18 cellular contexts compared by ENCODE assay signal in the genomic region with DNA sequence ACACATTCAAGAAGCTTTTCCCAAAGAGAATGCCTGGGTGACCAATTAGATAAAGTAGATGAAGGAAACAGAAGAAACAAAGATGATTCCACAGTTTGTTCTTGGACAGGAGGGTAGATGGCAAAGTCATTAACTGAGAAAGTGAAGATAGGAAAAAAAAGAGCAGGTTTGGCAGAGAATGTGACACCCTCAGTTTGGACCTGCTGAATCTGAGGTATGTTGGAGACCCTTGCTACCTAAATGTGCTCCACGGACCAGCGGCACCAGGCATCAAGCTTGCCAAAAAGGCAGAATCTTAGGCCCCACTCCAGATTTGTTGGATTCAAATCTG. TPM values are rescaled to one million over a fixed set of nuclear protein-coding genes. Genes with fewer than 3 reads are reported as not detected.
DNase-seq lines count a peak whose midpoint lies in the region; ATAC-seq and TF ChIP-seq lines count a peak whose summit lies in the region.
"Had no signal": no experiment of that assay in that cellular context is flagged by ENCODE, and none has a peak within 500 bp of the region (broad histone marks: within the 10 kb centered on the region; RNA-seq: fewer than 3 reads in every experiment).

No MANE protein-coding gene starts in this region.

- no peaks in the 10 kb centered on the region for H3K27me3 ChIP-seq in HCT116 (ENCODE audit: insufficient read depth, low read length)
- no peaks in the 10 kb centered on the region for H3K27me3 ChIP-seq in liver (ENCODE audit: control insufficient read depth in 4 of 4, insufficient read depth in 4 of 4, low read length in 3 of 4)
- H3K27me3 ChIP-seq in smooth muscle cell (ENCODE audit: low read depth): no peaks in the 10 kb centered on the region

- no peaks in the 10 kb centered on the region for H3F3A ChIP-seq in smooth muscle cell (ENCODE audit: low read depth)

- no peaks in the 10 kb centered on the region for H4K20me1 ChIP-seq in HCT116 (ENCODE audit: insufficient read depth)
- no peaks in the 10 kb centered on the region for H4K20me1 ChIP-seq in smooth muscle cell (ENCODE audit: low read depth)

- H3K36me3 ChIP-seq in HCT116 (ENCODE audit: control insufficient read depth in 1 of 2, insufficient read depth in 2 of 2, low read length in 2 of 2) (no peaks in the 10 kb centered on the region), liver (ENCODE audit: control insufficient read depth in 4 of 4, insufficient read depth in 3 of 4, low read depth in 1 of 4, low read length in 3 of 4) (no peaks in the 10 kb centered on the region), smooth muscle cell (ENCODE audit: low read depth) (no peaks in the 10 kb centered on the region)

- POLR2A ChIA-PET in HCT116 (lab: Charles Lee): no interaction called here

- RAD21 ChIA-PET in HCT116 (lab: Charles Lee; ENCODE audit: low non-redundant PET in 1 of 2, low total read pairs in 2 of 2, uncharacterized antibody in 2 of 2, unreplicated experiment in 2 of 2): no interaction called here

- no TSS peak for BruUV-seq in HCT116 (replicated peaks; lab: Mats Ljungman, UMichigan)

- no peak for TF ChIP-seq CTCF in HCT116 (IDR thresholded peaks at IDR 0.05 in 2 of 3, conservative IDR thresholded peaks at IDR 0.05 in 1 of 3; ENCODE audit: borderline replicate concordance in 1 of 3, insufficient read depth in 1 of 3, low read depth in 2 of 3, low read length in 2 of 3)
- TF ChIP-seq CTCF in cardiac fibroblast (IDR thresholded peaks at IDR 0.05; ENCODE audit: low read depth, low read length): no peak
- TF ChIP-seq CTCF in liver (IDR thresholded peaks at IDR 0.05; ENCODE audit: low read depth, low read length, missing input control): no peak
- no peak for TF ChIP-seq CTCF in smooth muscle cell (IDR thresholded peaks at IDR 0.05; ENCODE audit: borderline replicate concordance, insufficient read depth, poor library complexity, severe bottlenecking)
- TF ChIP-seq CTCF in omental fat pad (IDR thresholded peaks at IDR 0.05): no peak

- H3K9me3 ChIP-seq in HCT116 (ENCODE audit: control insufficient read depth in 1 of 2, insufficient read depth in 1 of 2, low read depth in 1 of 2, low read length in 2 of 2) (no peaks in the 10 kb centered on the region), liver (ENCODE audit: control insufficient read depth in 4 of 4, low read length in 3 of 4) (no peaks in the 10 kb centered on the region), smooth muscle cell (replicated peaks; ENCODE audit: low read depth) (no peaks in the 10 kb centered on the region)

- H3K9ac ChIP-seq in HCT116 (ENCODE audit: low read length) (no peak overlapping the region), liver (ENCODE audit: low read depth in 1 of 2, low read length in 2 of 2) (peak overlapping the region in 1 of 2 donors; percentile 54), smooth muscle cell (ENCODE audit: low read depth) (no peak overlapping the region)

- H3K79me2 ChIP-seq in HCT116 (ENCODE audit: insufficient read depth, low read length): peaks cover 89% of the 10 kb centered on the region
- H3K79me2 ChIP-seq in smooth muscle cell (ENCODE audit: low read depth): no peaks in the 10 kb centered on the region

- WGBS in liver: 61% methylated on average over 2 of the region's 2 CpGs
- WGBS in smooth muscle cell (ENCODE audit: low lambda C conversion rate): 100% methylated on average over 2 of the region's 2 CpGs

- H3K4me2 ChIP-seq in HCT116 (ENCODE audit: low read length): no peak overlapping the region
- H3K4me2 ChIP-seq in smooth muscle cell: peak overlapping the region; percentile 43

- ATAC-seq in HCT116: no peak
- no peak for ATAC-seq in GM21515 (IDR thresholded peaks at IDR 0.05; ENCODE audit: unreplicated experiment)
- no peak for ATAC-seq in omental fat pad (ENCODE audit: low FRiP score)
- ATAC-seq: esophagus mucosa had no signal

- no peaks in the 10 kb centered on the region for H3K9me2 ChIP-seq in HCT116 (ENCODE audit: insufficient read depth)

- H3K27ac ChIP-seq in HCT116 (ENCODE audit: low read depth, low read length) (peak overlapping the region; percentile 87), liver (ENCODE audit: low read depth in 1 of 2, low read length in 2 of 2) (peak overlapping the region in 1 of 2 donors; percentile 11), smooth muscle cell (ENCODE audit: low read depth) (no peak overlapping the region)

- H3K4me3 ChIP-seq in HCT116 (replicated peaks in 1 of 2; ENCODE audit: low read depth in 1 of 2, low read length in 2 of 2): no peak overlapping the region
- peak overlapping the region; percentile 19 to 50 for H3K4me3 ChIP-seq in cardiac fibroblast (replicated peaks in 1 of 2; ENCODE audit: low read depth in 2 of 2, low read length in 2 of 2)
- peak overlapping the region; percentile 46 to 65 (median 56) for H3K4me3 ChIP-seq in liver (ENCODE audit: low read depth in 1 of 3, low read length in 3 of 3)
- no peak overlapping the region for H3K4me3 ChIP-seq in smooth muscle cell

- CTCF ChIA-PET in HCT116 (lab: Charles Lee): no interaction called here

- DNase-seq in HCT116 (ENCODE audit: low read depth, low spot score) (no peak), cardiac fibroblast (ENCODE audit: low read depth in 2 of 2) (no peak), smooth muscle cell (lab: John Stamatoyannopoulos, UW; ENCODE audit: unreplicated experiment) (no peak), SKM-1 treated with dmso at 0.1 percent for 144 hours (lab: John Stamatoyannopoulos, UW; ENCODE audit: unreplicated experiment) (no peak), nucleus accumbens (lab: John Stamatoyannopoulos, UW) (no peak), omental fat pad (ENCODE audit: low spot score) (no peak)
- DNase-seq: activated CD4-positive, alpha-beta T cell treated with anti-CD3 and anti-CD28 coated beads for 1 hour; activated CD8-positive, alpha-beta memory T cell treated with anti-CD3 and anti-CD28 coated beads, Interleukin-2, amount 50 U/mL, for 48 hours; activated naive CD4-positive, alpha-beta T cell treated with anti-CD3 and anti-CD28 coated beads, Interleukin-2, amount 10 ng/mL, durations not matched to agents 7 days and 5 days; GDM1; H7; kidney glomerular epithelial cell; NCI-H1694; NCI-H510A treated with DMSO at 0.1 percent for 48 hours; SHP77 treated with DMSO at 0.1 percent for 48 hours had no signal

- intact Hi-C loops in HCT116 (cut with micrococcal nuclease): no loop called here

- no peak overlapping the region for H2AFZ ChIP-seq in HCT116 (ENCODE audit: low read depth, low read length, poor library complexity, severe bottlenecking)
- H2AFZ ChIP-seq in smooth muscle cell (ENCODE audit: low read depth): no peak overlapping the region

- no peak for TF ChIP-seq RAD21 in HCT116 (IDR thresholded peaks at IDR 0.05; ENCODE audit: low read depth)
- no peak for TF ChIP-seq RAD21 in liver (IDR thresholded peaks at IDR 0.05)

- TF ChIP-seq POLR2A in HCT116 (IDR thresholded peaks at IDR 0.05; ENCODE audit: borderline replicate concordance, extremely low read depth, insufficient read depth, insufficient read length): no peak

- H3K4me1 ChIP-seq in HCT116 (ENCODE audit: control insufficient read depth in 1 of 2, insufficient read depth in 2 of 2, low read length in 2 of 2) (peaks cover 81 to 95% of the 10 kb centered on the region in 2 experiments), liver (ENCODE audit: control insufficient read depth in 4 of 4, insufficient read depth in 4 of 4, low read length in 3 of 4) (peaks cover 0 to 7% (median 2%) of the 10 kb centered on the region in 4 donors), smooth muscle cell (ENCODE audit: low read depth) (no peaks in the 10 kb centered on the region)

TF ChIP-seq in HCT116, 20 proteins besides CTCF, POLR2A, EP300 and RAD21 (continues in another document):
- no peak for TF ChIP-seq ZFX (IDR thresholded peaks at IDR 0.05)
- no peak for TF ChIP-seq EGR1 (IDR thresholded peaks at IDR 0.05; ENCODE audit: low read depth)
- TF ChIP-seq EZH2phosphoT487 (IDR thresholded peaks at IDR 0.05; ENCODE audit: borderline replicate concordance): no peak
- no peak for TF ChIP-seq SRF (IDR thresholded peaks at IDR 0.05; ENCODE audit: low read depth)
- no peak for TF ChIP-seq FOSL1 (IDR thresholded peaks at IDR 0.05; ENCODE audit: low read depth)

TF ChIP-seq in liver, 16 proteins besides CTCF, POLR2A, EP300 and RAD21:
- TF ChIP-seq ATF3 (IDR thresholded peaks at IDR 0.05) (no peak), EGR1 (IDR thresholded peaks at IDR 0.05; ENCODE audit: low read depth in 2 of 2) (no peak), RXRA (IDR thresholded peaks at IDR 0.05) (no peak), HNF4A (conservative IDR thresholded peaks at IDR 0.05) (no peak), TAF1 (conservative IDR thresholded peaks at IDR 0.05) (no peak)
- TF ChIP-seq, protein P1, sequence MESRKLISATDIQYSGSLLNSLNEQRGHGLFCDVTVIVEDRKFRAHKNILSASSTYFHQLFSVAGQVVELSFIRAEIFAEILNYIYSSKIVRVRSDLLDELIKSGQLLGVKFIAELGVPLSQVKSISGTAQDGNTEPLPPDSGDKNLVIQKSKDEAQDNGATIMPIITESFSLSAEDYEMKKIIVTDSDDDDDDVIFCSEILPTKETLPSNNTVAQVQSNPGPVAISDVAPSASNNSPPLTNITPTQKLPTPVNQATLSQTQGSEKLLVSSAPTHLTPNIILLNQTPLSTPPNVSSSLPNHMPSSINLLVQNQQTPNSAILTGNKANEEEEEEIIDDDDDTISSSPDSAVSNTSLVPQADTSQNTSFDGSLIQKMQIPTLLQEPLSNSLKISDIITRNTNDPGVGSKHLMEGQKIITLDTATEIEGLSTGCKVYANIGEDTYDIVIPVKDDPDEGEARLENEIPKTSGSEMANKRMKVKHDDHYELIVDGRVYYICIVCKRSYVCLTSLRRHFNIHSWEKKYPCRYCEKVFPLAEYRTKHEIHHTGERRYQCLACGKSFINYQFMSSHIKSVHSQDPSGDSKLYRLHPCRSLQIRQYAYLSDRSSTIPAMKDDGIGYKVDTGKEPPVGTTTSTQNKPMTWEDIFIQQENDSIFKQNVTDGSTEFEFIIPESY (IDR thresholded peaks at IDR 0.05): no peak

RNA-seq across cellular contexts. Expression of gene ARHGAP18, which starts 49.7 kb away (rescaled TPM):
- total RNA-seq in HCT116 (2021; ENCODE audit: unreplicated experiment) (70.3 TPM), liver (1 to 10 TPM; 3.1 to 8.0 TPM), smooth muscle cell (9.6 and 10.7 TPM in 2 replicates), omental fat pad (10 to 100 TPM; 29.1 to 47.2 (median 38.5) TPM)
- 20.1 and 25.5 TPM in 2 replicates for polyA plus RNA-seq in HCT116 (2012)
- polyA plus RNA-seq in liver (1 to 10 TPM; 1.6 to 2.9 TPM), smooth muscle cell (3.2 and 3.5 TPM in 2 replicates)

Comparison
In these comparisons a context has a peak if more than half of its experiments do, and no peak if none do; other contexts are left out.
1. H3K4me3 ChIP-seq: peak in cardiac fibroblast (2 of 2) and liver (3 of 3); none in HCT116 (0 of 2) and smooth muscle cell (single experiment).